Comparison of ENCODE assay signal across 34 cellular contexts in genomic region chr5:29002481-29002880, GRCh38.
"Had no signal": no experiment of that assay in that cellular context is flagged by ENCODE, and none has a peak within 500 bp of the region (broad histone marks: within the 10 kb centered on the region; RNA-seq: fewer than 3 reads in every experiment).

No MANE protein-coding gene starts in this region.

- H3K9me3 ChIP-seq: MG63 had no signal

- H3K27me3 ChIP-seq: MG63 had no signal

- H3K9ac ChIP-seq: KMS-11 had no signal

- H3K27ac ChIP-seq: KMS-11 had no signal

- DNase-seq: Karpas-422, KG1, MG63, MM.1S, MV-4-11, NCI-H1048, NCI-H1092, NCI-H1092 treated with DMSO at 0.1 percent for 48 hours, NCI-H1105, NCI-H1105 treated with DMSO at 0.1 percent for 48 hours, NCI-H1417, NCI-H1417 treated with DMSO at 0.1 percent for 48 hours, NCI-H1436, NCI-H1436 treated with DMSO at 0.1 percent for 48 hours, NCI-H146, NCI-H1694, NCI-H1694 treated with DMSO at 0.1 percent for 48 hours, NCI-H187, NCI-H187 treated with DMSO at 0.1 percent for 48 hours, NCI-H1930, NCI-H2029, NCI-H2029 treated with DMSO at 0.1 percent for 48 hours, NCI-H2081, NCI-H2081 treated with DMSO at 0.1 percent for 48 hours, NCI-H2107, NCI-H2171, NCI-H2171 treated with DMSO at 0.1 percent for 48 hours, NCI-H2227 treated with DMSO at 0.1 percent for 48 hours, NCI-H226, NCI-H345, NCI-H446, NCI-H446 treated with DMSO at 0.1 percent for 48 hours, NCI-H510A had no signal

- H3K4me2 ChIP-seq: KMS-11 had no signal

- H3K4me3 ChIP-seq: MG63 had no signal

- H3K36me3 ChIP-seq: MG63 had no signal
